17 cellular contexts compared by ENCODE assay signal in the genomic region with DNA sequence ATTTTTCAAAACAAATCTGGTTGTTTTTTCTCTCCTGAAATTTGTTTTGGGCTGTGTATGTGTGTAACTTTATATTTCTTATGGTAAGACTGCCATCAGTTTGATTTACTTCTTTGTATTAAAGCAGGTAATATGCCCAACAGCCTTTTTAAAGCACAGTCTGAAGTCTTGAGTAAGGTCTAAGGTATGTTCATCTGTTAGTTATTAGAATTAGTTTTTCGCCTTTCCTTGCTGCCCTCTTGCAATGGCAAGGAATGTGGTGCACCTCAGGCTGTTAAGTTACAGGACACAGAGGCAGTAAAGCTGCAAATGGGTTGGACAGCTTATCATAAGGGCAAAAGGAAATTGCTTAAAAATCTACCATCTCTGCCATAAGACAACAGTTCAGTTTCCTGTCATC.
A peak's percentile ranks its signal among the peaks of the same experiment; 100 is the strongest.
DNase-seq lines count a peak whose midpoint lies in the region; ATAC-seq and TF ChIP-seq lines count a peak whose summit lies in the region.
"Had no signal": no experiment of that assay in that cellular context is flagged by ENCODE, and none has a peak within 500 bp of the region (broad histone marks: within the 10 kb centered on the region; RNA-seq: fewer than 3 reads in every experiment).

No MANE protein-coding gene starts in this region.

- H3K9ac ChIP-seq in stomach smooth muscle (ENCODE audit: low read length in 2 of 2): no peak overlapping the region
- no peak overlapping the region for H3K9ac ChIP-seq in colonic mucosa (ENCODE audit: low read depth in 2 of 2, low read length in 2 of 2)

- no peaks in the 10 kb centered on the region for H3K27me3 ChIP-seq in muscle layer of duodenum (ENCODE audit: low read depth, low read length)
- no peaks in the 10 kb centered on the region for H3K27me3 ChIP-seq in stomach smooth muscle (ENCODE audit: control insufficient read depth in 1 of 2, insufficient read depth in 2 of 2, low read length in 2 of 2)
- H3K27me3 ChIP-seq in colonic mucosa: no peaks in the 10 kb centered on the region

- H3K4me3 ChIP-seq in muscle layer of duodenum (ENCODE audit: low read depth in 1 of 2, low read length in 2 of 2) (no peak overlapping the region), stomach smooth muscle (ENCODE audit: low read length in 2 of 2) (no peak overlapping the region), colonic mucosa (no peak overlapping the region)
- H3K4me3 ChIP-seq: psoas muscle had no signal

- peak; percentile 68 for ATAC-seq in SK-N-SH treated with all-trans-retinoic acid at 6 μM for 48 hours
- ATAC-seq: activated CD4-positive, CD25-positive, alpha-beta regulatory T cell treated with anti-CD3 and anti-CD28 coated beads, Interleukin-2, amount 50 U/mL, for 24 hours; psoas muscle; stimulated activated naive CD8-positive, alpha-beta T cell treated with anti-CD3 and anti-CD28 coated beads, Interleukin-15, amount 100 ng/mL, for 72 hours had no signal

- intact Hi-C loops in colonic mucosa (cut with DNase I): no loop called here

- H3K4me1 ChIP-seq in muscle layer of duodenum (ENCODE audit: control insufficient read depth in 1 of 2, insufficient read depth in 2 of 2, low read length in 2 of 2) (peaks cover 5 to 41% of the 10 kb centered on the region in 2 donors), stomach smooth muscle (ENCODE audit: control insufficient read depth, insufficient read depth, low read length) (peaks cover 17% of the 10 kb centered on the region), colonic mucosa (no peaks in the 10 kb centered on the region)

- DNase-seq in EH (ENCODE audit: low read depth) (peak; percentile 37), NCI-H2107 treated with DMSO at 0.1 percent for 48 hours (lab: John Stamatoyannopoulos, UW; ENCODE audit: unreplicated experiment) (no peak), SKM-1 (lab: John Stamatoyannopoulos, UW; ENCODE audit: unreplicated experiment) (no peak), colonic mucosa (no peak)
- no peak for DNase-seq in stimulated activated naive CD4-positive, alpha-beta T cell (lab: John Stamatoyannopoulos, UW)
- DNase-seq: activated CD4-positive, alpha-beta memory T cell treated with anti-CD3 and anti-CD28 coated beads, Interleukin-2, amount 10 ng/mL, durations not matched to agents 7 days and 5 days; activated effector memory CD4-positive, alpha-beta T cell treated with Interleukin-2 at 50 U/mL for 16 hours; endodermal cell; GOT3; NCI-H2081 treated with DMSO at 0.1 percent for 48 hours; psoas muscle; RPMI8226; stimulated activated naive CD8-positive, alpha-beta T cell treated with anti-CD3 and anti-CD28 coated beads, Interleukin-15, amount 100 ng/mL, for 72 hours had no signal

- H3K9me3 ChIP-seq in muscle layer of duodenum (ENCODE audit: control insufficient read depth in 1 of 2, low read length in 2 of 2) (no peaks in the 10 kb centered on the region), stomach smooth muscle (ENCODE audit: control insufficient read depth in 2 of 2, low read length in 2 of 2) (no peaks in the 10 kb centered on the region), colonic mucosa (no peaks in the 10 kb centered on the region)
- H3K9me3 ChIP-seq: psoas muscle had no signal

- no peak for TF ChIP-seq CTCF in colonic mucosa (IDR thresholded peaks at IDR 0.05)

- H3K36me3 ChIP-seq in muscle layer of duodenum (ENCODE audit: control insufficient read depth in 1 of 2, insufficient read depth in 2 of 2, low read length in 2 of 2) (peaks cover under 1 to 2% of the 10 kb centered on the region in 2 donors), stomach smooth muscle (ENCODE audit: control insufficient read depth in 2 of 2, insufficient read depth in 2 of 2, low read length in 2 of 2) (peaks cover 0 to 2% of the 10 kb centered on the region in 2 donors), colonic mucosa (peaks cover 6% of the 10 kb centered on the region)

- H3K27ac ChIP-seq in muscle layer of duodenum (ENCODE audit: low read length) (peak overlapping the region; percentile 73), stomach smooth muscle (ENCODE audit: low read length) (peak overlapping the region; percentile 75), colonic mucosa (no peak overlapping the region)
- H3K27ac ChIP-seq: psoas muscle had no signal

TF ChIP-seq in SK-N-SH treated with all-trans-retinoic acid at 6 μM for 48 hours, 23 proteins besides CTCF, POLR2A, EP300 and RAD21 (continues in another document):
- TF ChIP-seq TOX (CRISPR knock-in tag; IDR thresholded peaks at IDR 0.05; ENCODE audit: borderline replicate concordance) (no peak), ZC3H10 (CRISPR knock-in tag; IDR thresholded peaks at IDR 0.05) (no peak), ZNF8 (CRISPR knock-in tag; IDR thresholded peaks at IDR 0.05) (no peak), ESRRG (CRISPR knock-in tag; IDR thresholded peaks at IDR 0.05) (no peak), GLIS3 (CRISPR knock-in tag; IDR thresholded peaks at IDR 0.05) (no peak), ZNF565 (CRISPR knock-in tag; conservative IDR thresholded peaks at IDR 0.05; ENCODE audit: low read depth) (no peak), CSRNP3 (CRISPR knock-in tag; IDR thresholded peaks at IDR 0.05) (no peak), CSDC2 (CRISPR knock-in tag; IDR thresholded peaks at IDR 0.05) (no peak), ZFP3 (CRISPR knock-in tag; IDR thresholded peaks at IDR 0.05) (no peak), TSHZ2 (CRISPR knock-in tag; IDR thresholded peaks at IDR 0.05) (no peak), BACH2 (CRISPR knock-in tag; IDR thresholded peaks at IDR 0.05; ENCODE audit: borderline replicate concordance) (no peak), SNAI2 (CRISPR knock-in tag; IDR thresholded peaks at IDR 0.05) (no peak)
- TF ChIP-seq, protein P1, sequence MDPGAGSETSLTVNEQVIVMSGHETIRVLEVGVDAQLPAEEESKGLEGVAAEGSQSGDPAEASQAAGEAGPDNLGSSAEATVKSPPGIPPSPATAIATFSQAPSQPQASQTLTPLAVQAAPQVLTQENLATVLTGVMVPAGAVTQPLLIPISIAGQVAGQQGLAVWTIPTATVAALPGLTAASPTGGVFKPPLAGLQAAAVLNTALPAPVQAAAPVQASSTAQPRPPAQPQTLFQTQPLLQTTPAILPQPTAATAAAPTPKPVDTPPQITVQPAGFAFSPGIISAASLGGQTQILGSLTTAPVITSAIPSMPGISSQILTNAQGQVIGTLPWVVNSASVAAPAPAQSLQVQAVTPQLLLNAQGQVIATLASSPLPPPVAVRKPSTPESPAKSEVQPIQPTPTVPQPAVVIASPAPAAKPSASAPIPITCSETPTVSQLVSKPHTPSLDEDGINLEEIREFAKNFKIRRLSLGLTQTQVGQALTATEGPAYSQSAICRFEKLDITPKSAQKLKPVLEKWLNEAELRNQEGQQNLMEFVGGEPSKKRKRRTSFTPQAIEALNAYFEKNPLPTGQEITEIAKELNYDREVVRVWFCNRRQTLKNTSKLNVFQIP (CRISPR knock-in tag; IDR thresholded peaks at IDR 0.05; ENCODE audit: borderline replicate concordance, low read depth): no peak
- TF ChIP-seq, protein P2, sequence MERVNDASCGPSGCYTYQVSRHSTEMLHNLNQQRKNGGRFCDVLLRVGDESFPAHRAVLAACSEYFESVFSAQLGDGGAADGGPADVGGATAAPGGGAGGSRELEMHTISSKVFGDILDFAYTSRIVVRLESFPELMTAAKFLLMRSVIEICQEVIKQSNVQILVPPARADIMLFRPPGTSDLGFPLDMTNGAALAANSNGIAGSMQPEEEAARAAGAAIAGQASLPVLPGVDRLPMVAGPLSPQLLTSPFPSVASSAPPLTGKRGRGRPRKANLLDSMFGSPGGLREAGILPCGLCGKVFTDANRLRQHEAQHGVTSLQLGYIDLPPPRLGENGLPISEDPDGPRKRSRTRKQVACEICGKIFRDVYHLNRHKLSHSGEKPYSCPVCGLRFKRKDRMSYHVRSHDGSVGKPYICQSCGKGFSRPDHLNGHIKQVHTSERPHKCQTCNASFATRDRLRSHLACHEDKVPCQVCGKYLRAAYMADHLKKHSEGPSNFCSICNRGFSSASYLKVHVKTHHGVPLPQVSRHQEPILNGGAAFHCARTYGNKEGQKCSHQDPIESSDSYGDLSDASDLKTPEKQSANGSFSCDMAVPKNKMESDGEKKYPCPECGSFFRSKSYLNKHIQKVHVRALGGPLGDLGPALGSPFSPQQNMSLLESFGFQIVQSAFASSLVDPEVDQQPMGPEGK (CRISPR knock-in tag; IDR thresholded peaks at IDR 0.05; ENCODE audit: borderline replicate concordance): no peak
